Comparison of ENCODE assay signal across 1 cellular context in the genomic region with DNA sequence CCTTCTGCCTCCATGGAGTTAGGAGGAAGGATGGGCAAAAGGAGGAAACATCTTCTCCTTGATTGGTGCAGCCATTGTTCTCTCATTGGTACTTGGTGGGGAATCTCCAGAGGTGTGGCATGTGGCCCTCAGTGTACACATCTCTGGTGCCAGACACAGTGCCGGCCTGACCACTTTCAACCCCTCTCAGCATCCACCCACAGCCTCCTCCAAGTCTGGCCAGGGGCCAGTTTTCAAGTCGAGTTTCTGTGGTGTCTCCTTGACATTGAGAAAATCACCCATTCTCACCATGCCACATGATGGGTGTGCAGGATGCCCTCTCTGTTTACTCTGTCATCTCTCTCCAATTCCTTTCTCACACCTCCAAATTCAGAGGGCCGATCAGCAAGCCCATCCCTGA.
TF ChIP-seq lines count a peak whose summit lies in the region.

No MANE protein-coding gene starts in this region.

TF ChIP-seq in GM23338, 12 proteins besides CTCF, POLR2A, EP300 and RAD21 (continued from another document):
- TF ChIP-seq, protein P1, sequence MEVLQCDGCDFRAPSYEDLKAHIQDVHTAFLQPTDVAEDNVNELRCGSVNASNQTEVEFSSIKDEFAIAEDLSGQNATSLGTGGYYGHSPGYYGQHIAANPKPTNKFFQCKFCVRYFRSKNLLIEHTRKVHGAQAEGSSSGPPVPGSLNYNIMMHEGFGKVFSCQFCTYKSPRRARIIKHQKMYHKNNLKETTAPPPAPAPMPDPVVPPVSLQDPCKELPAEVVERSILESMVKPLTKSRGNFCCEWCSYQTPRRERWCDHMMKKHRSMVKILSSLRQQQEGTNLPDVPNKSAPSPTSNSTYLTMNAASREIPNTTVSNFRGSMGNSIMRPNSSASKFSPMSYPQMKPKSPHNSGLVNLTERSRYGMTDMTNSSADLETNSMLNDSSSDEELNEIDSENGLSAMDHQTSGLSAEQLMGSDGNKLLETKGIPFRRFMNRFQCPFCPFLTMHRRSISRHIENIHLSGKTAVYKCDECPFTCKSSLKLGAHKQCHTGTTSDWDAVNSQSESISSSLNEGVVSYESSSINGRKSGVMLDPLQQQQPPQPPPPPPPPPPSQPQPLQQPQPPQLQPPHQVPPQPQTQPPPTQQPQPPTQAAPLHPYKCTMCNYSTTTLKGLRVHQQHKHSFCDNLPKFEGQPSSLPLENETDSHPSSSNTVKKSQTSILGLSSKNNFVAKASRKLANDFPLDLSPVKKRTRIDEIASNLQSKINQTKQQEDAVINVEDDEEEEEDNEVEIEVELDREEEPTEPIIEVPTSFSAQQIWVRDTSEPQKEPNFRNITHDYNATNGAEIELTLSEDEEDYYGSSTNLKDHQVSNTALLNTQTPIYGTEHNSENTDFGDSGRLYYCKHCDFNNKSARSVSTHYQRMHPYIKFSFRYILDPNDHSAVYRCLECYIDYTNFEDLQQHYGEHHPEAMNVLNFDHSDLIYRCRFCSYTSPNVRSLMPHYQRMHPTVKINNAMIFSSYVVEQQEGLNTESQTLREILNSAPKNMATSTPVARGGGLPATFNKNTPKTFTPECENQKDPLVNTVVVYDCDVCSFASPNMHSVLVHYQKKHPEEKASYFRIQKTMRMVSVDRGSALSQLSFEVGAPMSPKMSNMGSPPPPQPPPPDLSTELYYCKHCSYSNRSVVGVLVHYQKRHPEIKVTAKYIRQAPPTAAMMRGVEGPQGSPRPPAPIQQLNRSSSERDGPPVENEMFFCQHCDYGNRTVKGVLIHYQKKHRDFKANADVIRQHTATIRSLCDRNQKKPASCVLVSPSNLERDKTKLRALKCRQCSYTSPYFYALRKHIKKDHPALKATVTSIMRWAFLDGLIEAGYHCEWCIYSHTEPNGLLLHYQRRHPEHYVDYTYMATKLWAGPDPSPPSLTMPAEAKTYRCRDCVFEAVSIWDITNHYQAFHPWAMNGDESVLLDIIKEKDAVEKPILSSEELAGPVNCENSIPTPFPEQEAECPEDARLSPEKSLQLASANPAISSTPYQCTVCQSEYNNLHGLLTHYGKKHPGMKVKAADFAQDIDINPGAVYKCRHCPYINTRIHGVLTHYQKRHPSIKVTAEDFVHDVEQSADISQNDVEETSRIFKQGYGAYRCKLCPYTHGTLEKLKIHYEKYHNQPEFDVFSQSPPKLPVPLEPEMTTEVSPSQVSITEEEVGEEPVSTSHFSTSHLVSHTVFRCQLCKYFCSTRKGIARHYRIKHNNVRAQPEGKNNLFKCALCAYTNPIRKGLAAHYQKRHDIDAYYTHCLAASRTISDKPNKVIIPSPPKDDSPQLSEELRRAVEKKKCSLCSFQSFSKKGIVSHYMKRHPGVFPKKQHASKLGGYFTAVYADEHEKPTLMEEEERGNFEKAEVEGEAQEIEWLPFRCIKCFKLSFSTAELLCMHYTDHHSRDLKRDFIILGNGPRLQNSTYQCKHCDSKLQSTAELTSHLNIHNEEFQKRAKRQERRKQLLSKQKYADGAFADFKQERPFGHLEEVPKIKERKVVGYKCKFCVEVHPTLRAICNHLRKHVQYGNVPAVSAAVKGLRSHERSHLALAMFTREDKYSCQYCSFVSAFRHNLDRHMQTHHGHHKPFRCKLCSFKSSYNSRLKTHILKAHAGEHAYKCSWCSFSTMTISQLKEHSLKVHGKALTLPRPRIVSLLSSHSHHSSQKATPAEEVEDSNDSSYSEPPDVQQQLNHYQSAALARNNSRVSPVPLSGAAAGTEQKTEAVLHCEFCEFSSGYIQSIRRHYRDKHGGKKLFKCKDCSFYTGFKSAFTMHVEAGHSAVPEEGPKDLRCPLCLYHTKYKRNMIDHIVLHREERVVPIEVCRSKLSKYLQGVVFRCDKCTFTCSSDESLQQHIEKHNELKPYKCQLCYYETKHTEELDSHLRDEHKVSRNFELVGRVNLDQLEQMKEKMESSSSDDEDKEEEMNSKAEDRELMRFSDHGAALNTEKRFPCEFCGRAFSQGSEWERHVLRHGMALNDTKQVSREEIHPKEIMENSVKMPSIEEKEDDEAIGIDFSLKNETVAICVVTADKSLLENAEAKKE (CRISPR knock-in tag; IDR thresholded peaks at IDR 0.05): no peak
- no peak for TF ChIP-seq POLR2AphosphoS5 (IDR thresholded peaks at IDR 0.05; ENCODE audit: low read depth)
- no peak for TF ChIP-seq REST (IDR thresholded peaks at IDR 0.05; ENCODE audit: unreplicated experiment)
- no peak for TF ChIP-seq ZNF114 (CRISPR knock-in tag; IDR thresholded peaks at IDR 0.05)
